In genomic region chr15:41661529-41662225, GRCh38 we compare ENCODE assay signal across 8 cellular contexts. TPM values are rescaled to one million over a fixed set of nuclear protein-coding genes. Genes with fewer than 3 reads are reported as not detected.
A peak's percentile ranks its signal among the peaks of the same experiment; 100 is the strongest.
DNase-seq lines count a peak whose midpoint lies in the region; ATAC-seq, FAIRE-seq and TF ChIP-seq lines count a peak whose summit lies in the region.

No MANE protein-coding gene starts in this region.

- WGBS in hepatocyte (ENCODE audit: low lambda C conversion rate, missing lambda C conversion rate) = 1% methylated on average over 33 of the region's 44 CpGs

- H2AFZ ChIP-seq in astrocyte (ENCODE audit: low read depth, low read length) (peak overlapping the region; percentile 68), hepatocyte (peak overlapping the region; percentile 27)

- H3K4me3 Mint-ChIP-seq in astrocyte (ENCODE audit: unreplicated experiment) = peak overlapping the region; percentile 93

- no peak for FAIRE-seq in astrocyte (lab: Jason Lieb, UNC)

- peak; percentile 43 for ATAC-seq in GM21737 (IDR thresholded peaks at IDR 0.05; ENCODE audit: unreplicated experiment)

- peaks cover 3% of the 10 kb centered on the region for H3K36me3 Mint-ChIP-seq in astrocyte (ENCODE audit: low read depth, unreplicated experiment)

- H3K79me2 ChIP-seq in astrocyte (ENCODE audit: insufficient read depth, low read length) (peaks cover 60% of the 10 kb centered on the region), hepatocyte (peaks cover 57% of the 10 kb centered on the region)

- H3K9me3 Mint-ChIP-seq in astrocyte (ENCODE audit: unreplicated experiment) = no peaks in the 10 kb centered on the region

- no peaks in the 10 kb centered on the region for H3K9me2 ChIP-seq in hepatocyte (replicated peaks; ENCODE audit: insufficient read depth)

- peak overlapping the region; percentile 55 to 73 (median 64) for H3K4me3 ChIP-seq in BLaER1 treated with 17β-estradiol and CSF1 and Interleukin-3, amounts not matched to agents 10 nM and 100 nM
- H3K4me3 ChIP-seq in astrocyte (ENCODE audit: insufficient read depth, low read depth, low read length) = peak overlapping the region; percentile 63
- H3K4me3 ChIP-seq in hepatocyte = peak overlapping the region; percentile 60

- H3K4me1 ChIP-seq in BLaER1 treated with 17β-estradiol and CSF1 and Interleukin-3, amounts not matched to agents 10 nM and 100 nM = peaks cover 24 to 56% (median 39%) of the 10 kb centered on the region in 10 experiments
- H3K4me1 ChIP-seq in astrocyte (ENCODE audit: insufficient read depth, low read length) = peaks cover 31% of the 10 kb centered on the region
- H3K4me1 ChIP-seq in hepatocyte (ENCODE audit: insufficient read depth) = peaks cover 11% of the 10 kb centered on the region

- H3K9ac ChIP-seq in BLaER1 treated with 17β-estradiol and CSF1 and Interleukin-3, amounts not matched to agents 10 nM and 100 nM = peak overlapping the region; percentile 70 to 87 (median 80)
- H3K9ac ChIP-seq in astrocyte (ENCODE audit: low read length) = peak overlapping the region; percentile 75

- peaks cover 12% of the 10 kb centered on the region for H3K4me1 Mint-ChIP-seq in astrocyte (ENCODE audit: low read depth, unreplicated experiment)

- peaks cover 14 to 49% (median 46%) of the 10 kb centered on the region in 11 experiments; a peak in 19 of 22 replicates for H4K20me1 ChIP-seq in BLaER1 treated with 17β-estradiol and CSF1 and Interleukin-3, amounts not matched to agents 10 nM and 100 nM
- H4K20me1 ChIP-seq in astrocyte (ENCODE audit: insufficient read depth, low read length) (peaks cover 43% of the 10 kb centered on the region), hepatocyte (ENCODE audit: insufficient read depth, poor library complexity, severe bottlenecking) (peaks cover 40% of the 10 kb centered on the region)

- DNase-seq in NCI-H1105 treated with DMSO at 0.1 percent for 48 hours (lab: John Stamatoyannopoulos, UW) (peak; percentile 51), T1000 (lab: John Stamatoyannopoulos, UW) (peak; percentile 52), astrocyte (ENCODE audit: low read depth) (peak; percentile 82), hepatocyte (ENCODE audit: low spot score) (peak; percentile 84), pulmonary artery endothelial cell (ENCODE audit: low read depth, low spot score) (peak; percentile 26), ureter (ENCODE audit: low spot score) (peak; percentile 77)

- no peaks in the 10 kb centered on the region for H3K27me3 Mint-ChIP-seq in astrocyte (ENCODE audit: low read depth, unreplicated experiment)

- no peaks in the 10 kb centered on the region for H3K27me3 ChIP-seq in BLaER1 treated with 17β-estradiol and CSF1 and Interleukin-3, amounts not matched to agents 10 nM and 100 nM
- H3K27me3 ChIP-seq in astrocyte (ENCODE audit: insufficient read depth, low read length) (no peaks in the 10 kb centered on the region), hepatocyte (no peaks in the 10 kb centered on the region)

- H3K9me3 ChIP-seq in BLaER1 treated with 17β-estradiol and CSF1 and Interleukin-3, amounts not matched to agents 10 nM and 100 nM (replicated peaks in 1 of 11) = peaks cover 0 to 14% (median 5%) of the 10 kb centered on the region in 11 experiments; a peak in 12 of 22 replicates
- H3K9me3 ChIP-seq in astrocyte (ENCODE audit: insufficient read depth, low read depth, low read length) (no peaks in the 10 kb centered on the region), hepatocyte (ENCODE audit: low read depth) (no peaks in the 10 kb centered on the region)

- TF ChIP-seq CTCF in astrocyte (IDR thresholded peaks at IDR 0.05; ENCODE audit: insufficient read depth, low read depth, low read length) (no peak), hepatocyte (IDR thresholded peaks at IDR 0.05; ENCODE audit: poor library complexity) (no peak)

- H3K27ac Mint-ChIP-seq in astrocyte (ENCODE audit: unreplicated experiment) = peak overlapping the region; percentile 95

- peak overlapping the region; percentile 81 to 87 (median 82) for H3K27ac ChIP-seq in BLaER1 treated with 17β-estradiol and CSF1 and Interleukin-3, amounts not matched to agents 10 nM and 100 nM
- peak overlapping the region; percentile 9 for H3K27ac ChIP-seq in astrocyte (ENCODE audit: low read depth, low read length)
- peak overlapping the region; percentile 92 for H3K27ac ChIP-seq in hepatocyte

- H3K36me3 ChIP-seq in BLaER1 treated with 17β-estradiol and CSF1 and Interleukin-3, amounts not matched to agents 10 nM and 100 nM = peaks cover 0 to 8% (median 0%) of the 10 kb centered on the region in 11 experiments; a peak in 2 of 22 replicates
- H3K36me3 ChIP-seq in astrocyte (ENCODE audit: insufficient read depth, low read length) (no peaks in the 10 kb centered on the region), hepatocyte (replicated peaks; ENCODE audit: insufficient read depth, low read depth) (no peaks in the 10 kb centered on the region)

- peak overlapping the region; percentile 79 to 98 (median 94) for H3K4me2 ChIP-seq in BLaER1 treated with 17β-estradiol and CSF1 and Interleukin-3, amounts not matched to agents 10 nM and 100 nM
- H3K4me2 ChIP-seq in astrocyte (ENCODE audit: low read length) (peak overlapping the region; percentile 90), hepatocyte (peak overlapping the region; percentile 78)

RNA-seq across cellular contexts. Expression of gene MGA, which starts 1.5 kb away (rescaled TPM):
- total RNA-seq in astrocyte = 28.4 and 32.6 TPM in 2 replicates
- total RNA-seq in hepatocyte = 35.0 and 39.6 TPM in 2 replicates
- 10.9 and 11.7 TPM in 2 replicates for polyA plus RNA-seq in hepatocyte
- total RNA-seq in pulmonary artery endothelial cell = 26.6 and 46.2 TPM in 2 replicates
- 65.2 TPM for total RNA-seq in ureter

Comparison
In these comparisons a context has a peak if more than half of its experiments do, and no peak if none do; other contexts are left out.
1. Peak in every context shown above with its lines: DNase-seq, ATAC-seq, H3K4me3 ChIP-seq and H3K27ac ChIP-seq.
2. H3K27ac ChIP-seq: peak in every context shown above with its lines; median percentile 92 in hepatocyte; 82 in BLaER1 treated with 17β-estradiol and CSF1 and Interleukin-3, amounts not matched to agents 10 nM and 100 nM; 9 in astrocyte.
3. DNase-seq: peak in every context shown above with its lines; median percentile 84 in hepatocyte; 82 in astrocyte; 77 in ureter; 52 in T1000; 51 in NCI-H1105 treated with DMSO at 0.1 percent for 48 hours; 26 in pulmonary artery endothelial cell.